In the genomic region with DNA sequence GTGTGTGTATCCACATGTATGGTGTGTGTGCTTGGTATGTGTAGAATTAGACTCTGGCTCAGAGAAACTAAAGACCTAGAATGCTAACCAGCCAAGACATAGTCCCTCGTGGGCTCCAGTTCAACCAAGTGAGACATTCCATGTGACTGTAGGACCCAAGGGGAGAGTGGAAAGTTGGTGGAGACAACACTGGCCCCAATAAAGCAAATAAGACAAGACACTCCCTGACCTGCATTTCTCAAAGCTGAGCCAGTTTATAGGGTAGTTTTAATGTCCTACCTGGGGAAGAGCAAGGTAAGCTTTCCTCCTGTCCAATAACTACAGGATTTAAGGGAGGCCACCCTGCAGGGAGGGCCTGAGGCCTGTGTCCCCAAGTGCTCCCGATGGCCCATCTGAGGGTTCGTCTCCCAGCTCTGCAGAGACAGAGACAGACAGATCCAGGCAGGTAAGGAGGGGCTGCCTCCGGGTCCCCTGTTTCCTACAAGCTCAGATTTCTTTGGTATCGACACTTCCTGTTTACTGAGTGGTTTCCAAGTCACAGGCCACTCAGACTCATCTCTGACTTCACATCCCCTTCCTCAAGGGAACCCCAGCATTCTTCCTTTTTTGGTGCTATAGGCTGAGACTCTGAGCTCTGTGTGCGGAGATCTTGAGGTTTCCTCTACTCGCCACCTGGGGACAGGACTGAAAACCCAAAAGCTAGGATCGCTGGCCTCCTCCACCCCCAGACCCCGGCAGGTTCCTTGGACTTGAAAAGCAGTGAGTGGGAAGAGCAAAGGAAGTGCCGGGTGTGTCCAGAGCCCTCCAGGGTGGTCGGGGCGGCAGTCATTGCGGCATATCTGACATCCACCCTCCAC, we compare ENCODE assay signal across 9 cellular contexts. TPM values are rescaled to one million over a fixed set of nuclear protein-coding genes. Genes with fewer than 3 reads are reported as not detected.
DNase-seq lines count a peak whose midpoint lies in the region; ATAC-seq and TF ChIP-seq lines count a peak whose summit lies in the region.
"Had no signal": no experiment of that assay in that cellular context is flagged by ENCODE, and none has a peak within 500 bp of the region (broad histone marks: within the 10 kb centered on the region; RNA-seq: fewer than 3 reads in every experiment).

No MANE protein-coding gene starts in this region.

- peaks cover 23% of the 10 kb centered on the region for H3K36me3 Mint-ChIP-seq in activated T-helper 1 cell treated with anti-CD3 and anti-CD28 coated beads, Interleukin-12 subunit alpha, Interleukin-12 subunit beta, Interleukin-2, Interleukin-4 antibody, amounts not matched to agents 30 ng/mL and 10 ng/mL and 1 ng/mL, durations not matched to agents 14 hours and 24 hours and 36 hours (ENCODE audit: low read depth)
- H3K36me3 Mint-ChIP-seq in HFFc6 (ENCODE audit: low read depth) = no peaks in the 10 kb centered on the region

- H3K4me3 ChIP-seq in DOHH2 (ENCODE audit: low read length) = peak overlapping the region; percentile 83

- peak overlapping the region; percentile 95 for H3K27ac ChIP-seq in DOHH2 (ENCODE audit: low read depth, low read length)
- H3K27ac ChIP-seq in substantia nigra (ENCODE audit: low read depth, low read length, poor library complexity, severe bottlenecking) = peak overlapping the region; percentile 82
- H3K27ac ChIP-seq: epithelial cell of prostate had no signal

- H3K36me3 ChIP-seq in DOHH2 (ENCODE audit: control insufficient read depth, low read length) = peaks cover 74% of the 10 kb centered on the region

- no peaks in the 10 kb centered on the region for H3K9me3 ChIP-seq in DOHH2 (ENCODE audit: control insufficient read depth, insufficient read depth, low read length)

- H3K27me3 Mint-ChIP-seq in activated T-helper 1 cell treated with anti-CD3 and anti-CD28 coated beads, Interleukin-12 subunit alpha, Interleukin-12 subunit beta, Interleukin-2, Interleukin-4 antibody, amounts not matched to agents 30 ng/mL and 10 ng/mL and 1 ng/mL, durations not matched to agents 14 hours and 24 hours and 36 hours (ENCODE audit: insufficient read depth) = no peaks in the 10 kb centered on the region
- peaks cover 33% of the 10 kb centered on the region for H3K27me3 Mint-ChIP-seq in HFFc6 (ENCODE audit: insufficient read depth)

- H3F3A ChIP-seq in DOHH2 (ENCODE audit: control insufficient read depth, insufficient read depth) = peaks cover 42% of the 10 kb centered on the region

- DNase-seq in HT1080 (ENCODE audit: low read depth) (peak; percentile 31), kidney glomerular epithelial cell (lab: John Stamatoyannopoulos, UW) (peak; percentile 47), substantia nigra (lab: John Stamatoyannopoulos, UW) (peak in 9 of 49 donors; percentile 25 to 53 (median 29)), posterior vena cava (ENCODE audit: low spot score) (no peak), HFFc6 (no peak)
- DNase-seq in activated T-helper 1 cell treated with anti-CD3 and anti-CD28 coated beads, Interleukin-12 subunit alpha, Interleukin-12 subunit beta, Interleukin-2, Interleukin-4 antibody, amounts not matched to agents 30 ng/mL and 10 ng/mL and 1 ng/mL, durations not matched to agents 14 hours and 24 hours and 36 hours (ENCODE audit: low spot score) = peak; percentile 79

- ATAC-seq in GM21381 (IDR thresholded peaks at IDR 0.05; ENCODE audit: unreplicated experiment) = peak; percentile 42

- peaks cover 77% of the 10 kb centered on the region for H3K4me1 ChIP-seq in DOHH2 (ENCODE audit: control insufficient read depth, low read length)

- intact Hi-C loops in activated T-helper 1 cell treated with anti-CD3 and anti-CD28 coated beads, Interleukin-12 subunit alpha, Interleukin-12 subunit beta, Interleukin-2, Interleukin-4 antibody, amounts not matched to agents 30 ng/mL and 10 ng/mL and 1 ng/mL, durations not matched to agents 14 hours and 24 hours and 36 hours (cut with micrococcal nuclease) = loop anchor here (1.0 to 10.0 kb wide), 7 partner anchors 25 to 909 kb away; no protein-coding TSS in a partner anchor
- intact Hi-C loops in posterior vena cava (cut with DNase I) = no loop called here

- TF ChIP-seq CTCF in DOHH2 (IDR thresholded peaks at IDR 0.05; ENCODE audit: low read depth, low read length, poor library complexity, severe bottlenecking) (peak; percentile 38), HFFc6 (IDR thresholded peaks at IDR 0.05) (no peak)

- no peaks in the 10 kb centered on the region for H3K9me2 ChIP-seq in DOHH2 (replicated peaks; ENCODE audit: control insufficient read depth, low read length)

- no peaks in the 10 kb centered on the region for H3K9me3 Mint-ChIP-seq in activated T-helper 1 cell treated with anti-CD3 and anti-CD28 coated beads, Interleukin-12 subunit alpha, Interleukin-12 subunit beta, Interleukin-2, Interleukin-4 antibody, amounts not matched to agents 30 ng/mL and 10 ng/mL and 1 ng/mL, durations not matched to agents 14 hours and 24 hours and 36 hours
- no peaks in the 10 kb centered on the region for H3K9me3 Mint-ChIP-seq in HFFc6

- peak overlapping the region; percentile 99 for H3K27ac Mint-ChIP-seq in activated T-helper 1 cell treated with anti-CD3 and anti-CD28 coated beads, Interleukin-12 subunit alpha, Interleukin-12 subunit beta, Interleukin-2, Interleukin-4 antibody, amounts not matched to agents 30 ng/mL and 10 ng/mL and 1 ng/mL, durations not matched to agents 14 hours and 24 hours and 36 hours
- no peak overlapping the region for H3K27ac Mint-ChIP-seq in HFFc6

- H3K4me1 Mint-ChIP-seq in activated T-helper 1 cell treated with anti-CD3 and anti-CD28 coated beads, Interleukin-12 subunit alpha, Interleukin-12 subunit beta, Interleukin-2, Interleukin-4 antibody, amounts not matched to agents 30 ng/mL and 10 ng/mL and 1 ng/mL, durations not matched to agents 14 hours and 24 hours and 36 hours (ENCODE audit: low read depth) = peaks cover 63% of the 10 kb centered on the region
- H3K4me1 Mint-ChIP-seq in HFFc6 (ENCODE audit: low read depth) = peaks cover 12% of the 10 kb centered on the region

- peak overlapping the region; percentile 99 for H3K4me2 ChIP-seq in DOHH2 (ENCODE audit: low read length)

- peak overlapping the region; percentile 89 for H3K4me3 Mint-ChIP-seq in activated T-helper 1 cell treated with anti-CD3 and anti-CD28 coated beads, Interleukin-12 subunit alpha, Interleukin-12 subunit beta, Interleukin-2, Interleukin-4 antibody, amounts not matched to agents 30 ng/mL and 10 ng/mL and 1 ng/mL, durations not matched to agents 14 hours and 24 hours and 36 hours
- no peak overlapping the region for H3K4me3 Mint-ChIP-seq in HFFc6

- H3K27me3 ChIP-seq in DOHH2 (ENCODE audit: control insufficient read depth, low read length) = no peaks in the 10 kb centered on the region

- H4K20me1 ChIP-seq in DOHH2 (ENCODE audit: control insufficient read depth, insufficient read depth, low read depth, low read length) = no peaks in the 10 kb centered on the region

- H3K79me2 ChIP-seq in DOHH2 (ENCODE audit: control insufficient read depth, low read length) = peaks cover 72% of the 10 kb centered on the region

RNA-seq across cellular contexts. Expression of a gene that starts 9.3 kb away (rescaled TPM):
- total RNA-seq in HT1080 (2014; rRNA removed; shearing (Covaris generic)) = 0.40 and 0.85 TPM in 2 replicates
- 0.23 and 0.41 TPM in 2 replicates for polyA plus RNA-seq in HT1080 (2015; cell fraction: cytosol; rRNA removed)
- 0.42 and 0.45 TPM in 2 replicates for polyA plus RNA-seq in HT1080 (2015; cell fraction: nucleus; rRNA removed)
- total RNA-seq in activated T-helper 1 cell treated with anti-CD3 and anti-CD28 coated beads, Interleukin-12 subunit alpha, Interleukin-12 subunit beta, Interleukin-2, Interleukin-4 antibody, amounts not matched to agents 30 ng/mL and 10 ng/mL and 1 ng/mL, durations not matched to agents 14 hours and 24 hours and 36 hours = 43.7 and 44.7 TPM in 2 replicates
- total RNA-seq in posterior vena cava = 10 to 100 TPM; 25.8 to 68.9 TPM
- 1 to 10 TPM; 2.4 to 4.6 (median 3.0) TPM for total RNA-seq in HFFc6 (2021; fragmentation: NEBNext Ultra II Directional; extraction: Animal tissue kit (Norgen Biotek cat#: 25700))

Comparison
In these comparisons a context has a peak if more than half of its experiments do, and no peak if none do; other contexts are left out.
1. DNase-seq: peak in HT1080 (single experiment), activated T-helper 1 cell treated with anti-CD3 and anti-CD28 coated beads, Interleukin-12 subunit alpha, Interleukin-12 subunit beta, Interleukin-2, Interleukin-4 antibody, amounts not matched to agents 30 ng/mL and 10 ng/mL and 1 ng/mL, durations not matched to agents 14 hours and 24 hours and 36 hours (single experiment) and kidney glomerular epithelial cell (single experiment); none in posterior vena cava (single experiment) and HFFc6 (single experiment).